1 cellular context compared by ENCODE assay signal in genomic region chr3:106215047-106215446, GRCh38.
TF ChIP-seq lines count a peak whose summit lies in the region.

No MANE protein-coding gene starts in this region.

TF ChIP-seq in IMR-90, 13 proteins besides CTCF, POLR2A, EP300 and RAD21 (continued from another document):
- TF ChIP-seq ELK1 (IDR thresholded peaks at IDR 0.05; ENCODE audit: borderline replicate concordance, low read depth, low read length) (no peak), CEBPB (IDR thresholded peaks at IDR 0.05; ENCODE audit: low read depth, low read length) (no peak), NFE2L2 (IDR thresholded peaks at IDR 0.05; ENCODE audit: low read depth, low read length) (no peak), SMC3 (IDR thresholded peaks at IDR 0.05; ENCODE audit: low read depth, low read length) (no peak), MXI1 (IDR thresholded peaks at IDR 0.05; ENCODE audit: borderline replicate concordance, low read depth, low read length) (no peak), BHLHE40 (IDR thresholded peaks at IDR 0.05; ENCODE audit: low read depth, low read length) (no peak), RFX5 (IDR thresholded peaks at IDR 0.05; ENCODE audit: low read depth, low read length) (no peak)
